ENCODE assay signal across 25 cellular contexts in the genomic region with DNA sequence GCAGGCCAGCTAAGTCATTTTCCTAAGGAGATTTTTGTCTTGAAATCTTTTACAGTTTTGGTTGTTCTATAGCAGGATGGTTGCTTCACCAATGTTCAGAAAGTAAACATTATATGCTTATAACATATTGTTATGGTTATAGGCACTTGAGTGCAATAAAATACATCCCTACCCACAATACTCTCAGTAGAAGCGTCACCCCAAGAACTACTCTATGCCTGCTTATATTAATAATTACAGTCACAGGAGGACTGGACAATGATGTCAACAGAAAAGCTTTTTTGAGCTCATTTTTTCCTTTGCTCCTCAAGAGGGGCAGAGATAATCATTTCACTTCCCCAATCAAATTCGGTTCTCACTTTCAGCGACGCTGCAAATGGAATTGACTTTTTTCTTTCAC. TPM values are rescaled to one million over a fixed set of nuclear protein-coding genes. Genes with fewer than 3 reads are reported as not detected.
A peak's percentile ranks its signal among the peaks of the same experiment; 100 is the strongest.
DNase-seq lines count a peak whose midpoint lies in the region; TF ChIP-seq lines count a peak whose summit lies in the region.
"Had no signal": no experiment of that assay in that cellular context is flagged by ENCODE, and none has a peak within 500 bp of the region (broad histone marks: within the 10 kb centered on the region; RNA-seq: fewer than 3 reads in every experiment).

No MANE protein-coding gene starts in this region.

- no peaks in the 10 kb centered on the region for H3K4me1 ChIP-seq in breast epithelium
- H3K4me1 ChIP-seq in mucosa of rectum (ENCODE audit: control insufficient read depth in 2 of 2, insufficient read depth in 2 of 2, low read length in 2 of 2) = peaks cover 5 to 14% of the 10 kb centered on the region in 2 donors
- peaks cover 4 to 26% (median 7%) of the 10 kb centered on the region in 4 donors for H3K4me1 ChIP-seq in transverse colon
- H3K4me1 ChIP-seq: sigmoid colon had no signal

- no peak for TF ChIP-seq CTCF in breast epithelium (IDR thresholded peaks at IDR 0.05)
- TF ChIP-seq CTCF in MCF 10A (IDR thresholded peaks at IDR 0.05; ENCODE audit: unreplicated experiment) = no peak
- TF ChIP-seq CTCF in transverse colon (IDR thresholded peaks at IDR 0.05) = no peak

- H3K4me3 ChIP-seq in breast epithelium = peak overlapping the region in 2 of 3 donors; percentile 18 to 31
- peak overlapping the region; percentile 62 to 71 for H3K4me3 ChIP-seq in mucosa of rectum (ENCODE audit: low read length in 2 of 2)
- H3K4me3 ChIP-seq in transverse colon = peak overlapping the region in 3 of 4 donors; percentile 22 to 28 (median 27)
- H3K4me3 ChIP-seq: ovary, sigmoid colon had no signal

- H3K36me3 ChIP-seq in breast epithelium (no peaks in the 10 kb centered on the region), mucosa of rectum (ENCODE audit: control insufficient read depth in 2 of 2, insufficient read depth in 2 of 2, low read length in 2 of 2) (no peaks in the 10 kb centered on the region), transverse colon (no peaks in the 10 kb centered on the region)
- H3K36me3 ChIP-seq: ovary, sigmoid colon had no signal

- H3K27me3 Mint-ChIP-seq in MCF 10A (ENCODE audit: insufficient read depth, unreplicated experiment) = no peaks in the 10 kb centered on the region
- peaks cover 1% of the 10 kb centered on the region for H3K27me3 Mint-ChIP-seq in dendritic cell treated with granulocyte-macrophage colony-stimulating factor and Interleukin-4, amounts not matched to agents 40 ng/mL and 50 ng/mL, for 4 days

- H3K27me3 ChIP-seq in breast epithelium = no peaks in the 10 kb centered on the region
- H3K27me3 ChIP-seq in mucosa of rectum (ENCODE audit: control insufficient read depth in 2 of 2, insufficient read depth in 2 of 2, low read length in 2 of 2) = no peaks in the 10 kb centered on the region
- no peaks in the 10 kb centered on the region for H3K27me3 ChIP-seq in transverse colon
- H3K27me3 ChIP-seq: ovary, sigmoid colon had no signal

- DNase-seq in breast epithelium (ENCODE audit: low spot score in 2 of 2) (no peak), MCF 10A (ENCODE audit: unreplicated experiment) (no peak), transverse colon (no peak), GF-D8 (lab: John Stamatoyannopoulos, UW) (no peak), HuH-7 (ENCODE audit: low spot score) (no peak), C1 segment of cervical spinal cord (lab: John Stamatoyannopoulos, UW) (no peak)
- DNase-seq: activated CD4-positive, alpha-beta T cell treated with anti-CD3 and anti-CD28 coated beads for 48 hours; activated CD8-positive, alpha-beta memory T cell treated with anti-CD3 and anti-CD28 coated beads, Interleukin-2, amount 10 ng/mL, durations not matched to agents 7 days and 5 days; activated naive CD4-positive, alpha-beta T cell treated with anti-CD3 and anti-CD28 coated beads, Interleukin-2, amount 50 U/mL, for 16 hours; anterior cingulate cortex; central memory CD4-positive, alpha-beta T cell; hypothalamus; mammary epithelial cell; naive thymus-derived CD8-positive, alpha-beta T cell; NCI-H1092 treated with DMSO at 0.1 percent for 48 hours; NCI-H1930; NCI-H2227 treated with DMSO at 0.1 percent for 48 hours; NCI-H748 treated with DMSO at 0.1 percent for 48 hours; ovary; sigmoid colon; SW 1271 had no signal

- H3K9me3 Mint-ChIP-seq in MCF 10A (ENCODE audit: unreplicated experiment) = peaks cover 7% of the 10 kb centered on the region
- no peaks in the 10 kb centered on the region for H3K9me3 Mint-ChIP-seq in dendritic cell treated with granulocyte-macrophage colony-stimulating factor and Interleukin-4, amounts not matched to agents 40 ng/mL and 50 ng/mL, for 4 days

- no peaks in the 10 kb centered on the region for H3K36me3 Mint-ChIP-seq in MCF 10A (ENCODE audit: insufficient read depth, unreplicated experiment)
- H3K36me3 Mint-ChIP-seq in dendritic cell treated with granulocyte-macrophage colony-stimulating factor and Interleukin-4, amounts not matched to agents 40 ng/mL and 50 ng/mL, for 4 days (ENCODE audit: low read depth) = no peaks in the 10 kb centered on the region
- H3K36me3 Mint-ChIP-seq: activated CD8-positive, alpha-beta memory T cell treated with anti-CD3 and anti-CD28 coated beads, Interleukin-2, amount 10 ng/mL, durations not matched to agents 7 days and 5 days had no signal

- BruUV-seq in MCF 10A (replicated peaks; lab: Mats Ljungman, UMichigan) = no TSS peak

- no peak overlapping the region for H3K27ac ChIP-seq in breast epithelium
- peak overlapping the region; percentile 83 to 87 for H3K27ac ChIP-seq in mucosa of rectum (ENCODE audit: low read depth in 2 of 2, low read length in 2 of 2)
- peak overlapping the region; percentile 74 to 83 (median 80) for H3K27ac ChIP-seq in transverse colon
- H3K27ac ChIP-seq: 22Rv1, ovary, sigmoid colon had no signal

- in situ Hi-C loops in transverse colon (cut with MboI; ENCODE audit: low pct_ligation_motif_present in 1 of 4, low pct_unique_long_range_greater_than_20kb in 1 of 4, low sequenced_read_pairs in 3 of 4) = no loop called here

- intact Hi-C loops in breast epithelium (cut with DNase I; ENCODE audit: low total_unique reads) = no loop called here
- intact Hi-C loops in MCF 10A (cut with micrococcal nuclease) = no loop called here
- intact Hi-C loops in dendritic cell treated with granulocyte-macrophage colony-stimulating factor and Interleukin-4, amounts not matched to agents 40 ng/mL and 50 ng/mL, for 4 days (cut with micrococcal nuclease) = no loop called here
- intact Hi-C loops in transverse colon (cut with DNase I; ENCODE audit: low total_unique reads) = no loop called here

- no peak for TF ChIP-seq EP300 in transverse colon (IDR thresholded peaks at IDR 0.05; ENCODE audit: low read depth)

- TF ChIP-seq POLR2A in breast epithelium (IDR thresholded peaks at IDR 0.05) (no peak), transverse colon (IDR thresholded peaks at IDR 0.05) (no peak)

- H3K4me1 Mint-ChIP-seq in MCF 10A (ENCODE audit: insufficient read depth, unreplicated experiment) = peaks cover 17% of the 10 kb centered on the region
- peaks cover 16% of the 10 kb centered on the region for H3K4me1 Mint-ChIP-seq in dendritic cell treated with granulocyte-macrophage colony-stimulating factor and Interleukin-4, amounts not matched to agents 40 ng/mL and 50 ng/mL, for 4 days (ENCODE audit: low read depth)
- H3K4me1 Mint-ChIP-seq: activated CD8-positive, alpha-beta memory T cell treated with anti-CD3 and anti-CD28 coated beads, Interleukin-2, amount 10 ng/mL, durations not matched to agents 7 days and 5 days; naive thymus-derived CD8-positive, alpha-beta T cell had no signal

- CTCF ChIA-PET in MCF 10A (lab: Yijun Ruan, JAX) = interaction anchor here (0.7 kb wide), 1 partner anchor 59 kb away, joined by 4 read pairs; no protein-coding TSS in a partner anchor

- POLR2A ChIA-PET in MCF 10A (lab: Yijun Ruan, JAX) = interaction anchor here (0.7 kb wide), 1 partner anchor 21 kb away, joined by 3 read pairs; no protein-coding TSS in a partner anchor

- H3K9me3 ChIP-seq in breast epithelium (peaks cover 0 to 6% of the 10 kb centered on the region in 2 donors), mucosa of rectum (ENCODE audit: control insufficient read depth in 2 of 2, low read length in 2 of 2) (no peaks in the 10 kb centered on the region), transverse colon (no peaks in the 10 kb centered on the region)
- H3K9me3 ChIP-seq: ovary, sigmoid colon had no signal

- 12 to 24% methylated on average over 4 of the region's 4 CpGs for WGBS in transverse colon (ENCODE audit: low coverage in 1 of 2), 2 donors

- no peak overlapping the region for H3K27ac Mint-ChIP-seq in MCF 10A (ENCODE audit: low read depth, unreplicated experiment)
- H3K27ac Mint-ChIP-seq in dendritic cell treated with granulocyte-macrophage colony-stimulating factor and Interleukin-4, amounts not matched to agents 40 ng/mL and 50 ng/mL, for 4 days = peak overlapping the region; percentile 68
- H3K27ac Mint-ChIP-seq: activated CD8-positive, alpha-beta memory T cell treated with anti-CD3 and anti-CD28 coated beads, Interleukin-2, amount 10 ng/mL, durations not matched to agents 7 days and 5 days; naive thymus-derived CD8-positive, alpha-beta T cell had no signal

- no peak overlapping the region for H3K4me3 Mint-ChIP-seq in MCF 10A (ENCODE audit: unreplicated experiment)
- H3K4me3 Mint-ChIP-seq in dendritic cell treated with granulocyte-macrophage colony-stimulating factor and Interleukin-4, amounts not matched to agents 40 ng/mL and 50 ng/mL, for 4 days = peak overlapping the region; percentile 66
- H3K4me3 Mint-ChIP-seq: activated CD8-positive, alpha-beta memory T cell treated with anti-CD3 and anti-CD28 coated beads, Interleukin-2, amount 10 ng/mL, durations not matched to agents 7 days and 5 days had no signal

- H3K9ac ChIP-seq in mucosa of rectum (ENCODE audit: low read depth in 1 of 2, low read length in 2 of 2) = peak overlapping the region; percentile 27 to 69

RNA-seq across cellular contexts. Expression of a gene that starts 25.1 kb away (rescaled TPM):
- total RNA-seq in breast epithelium = 10 to 100 TPM; 47.2 to 76.7 (median 56.3) TPM
- total RNA-seq in MCF 10A (2022) = 77.8 and 85.3 TPM in 2 replicates
- total RNA-seq in transverse colon = 100 to 1,000 TPM in 3 of 4 donors, 10 to 100 TPM in 1; 75.8 to 203 (median 122) TPM
- total RNA-seq: naive thymus-derived CD8-positive, alpha-beta T cell; OCI-LY7 had no signal

Comparison
In these comparisons a context has a peak if more than half of its experiments do, and no peak if none do; other contexts are left out.
1. H3K27ac ChIP-seq: peak in mucosa of rectum (2 of 2) and transverse colon (4 of 4); none in breast epithelium (0 of 2).
2. Peak in every context shown above with its lines, with median percentiles within 50 percentile points of each other: H3K4me3 ChIP-seq.